22 cellular contexts compared by ENCODE assay signal in genomic region chr2:73301636-73302035, GRCh38. TPM values are rescaled to one million over a fixed set of nuclear protein-coding genes. Genes with fewer than 3 reads are reported as not detected.
DNase-seq lines count a peak whose midpoint lies in the region; ATAC-seq and TF ChIP-seq lines count a peak whose summit lies in the region.
"Had no signal": no experiment of that assay in that cellular context is flagged by ENCODE, and none has a peak within 500 bp of the region (broad histone marks: within the 10 kb centered on the region; RNA-seq: fewer than 3 reads in every experiment).

No MANE protein-coding gene starts in this region.

- no peaks in the 10 kb centered on the region for H3K36me3 Mint-ChIP-seq in activated T-helper 17 cell treated with anti-CD3 and anti-CD28 coated beads, Interleukin-2, amount 50 U/mL, for 72 hours (ENCODE audit: low read depth)
- H3K36me3 Mint-ChIP-seq in stimulated activated effector memory CD8-positive, alpha-beta T cell treated with anti-CD3 and anti-CD28 coated beads, Interleukin-12 subunit alpha, Interleukin-12 subunit beta, amount 100 ng/mL, for 72 hours: no peaks in the 10 kb centered on the region
- peaks cover 0 to 1% (median 0%) of the 10 kb centered on the region in 3 donors for H3K36me3 Mint-ChIP-seq in CD8-positive, alpha-beta memory T cell
- H3K36me3 Mint-ChIP-seq: CD4-positive, CD25-positive, alpha-beta regulatory T cell; CD8-positive, alpha-beta T cell had no signal

- no peaks in the 10 kb centered on the region for H4K20me1 ChIP-seq in GM23248 (ENCODE audit: insufficient read depth)

- peaks cover 35% of the 10 kb centered on the region for H3K27me3 ChIP-seq in GM23248 (replicated peaks; ENCODE audit: insufficient read depth)
- peaks cover 11% of the 10 kb centered on the region for H3K27me3 ChIP-seq in CD8-positive, alpha-beta memory T cell (ENCODE audit: insufficient read depth, low read length, poor library complexity, severe bottlenecking)

- no peak overlapping the region for H3K27ac ChIP-seq in GM23248
- H3K27ac ChIP-seq in CD8-positive, alpha-beta memory T cell (ENCODE audit: low read depth, low read length): no peak overlapping the region

- H3K9me3 ChIP-seq in GM23248 (ENCODE audit: low read depth): no peaks in the 10 kb centered on the region
- H3K9me3 ChIP-seq in CD8-positive, alpha-beta memory T cell (ENCODE audit: low read length): no peaks in the 10 kb centered on the region

- H3K4me1 Mint-ChIP-seq in activated T-helper 17 cell treated with anti-CD3 and anti-CD28 coated beads, Interleukin-2, amount 50 U/mL, for 72 hours: no peaks in the 10 kb centered on the region
- no peaks in the 10 kb centered on the region for H3K4me1 Mint-ChIP-seq in stimulated activated effector memory CD8-positive, alpha-beta T cell treated with anti-CD3 and anti-CD28 coated beads, Interleukin-12 subunit alpha, Interleukin-12 subunit beta, amount 100 ng/mL, for 72 hours
- no peaks in the 10 kb centered on the region for H3K4me1 Mint-ChIP-seq in CD8-positive, alpha-beta memory T cell
- H3K4me1 Mint-ChIP-seq: CD4-positive, CD25-positive, alpha-beta regulatory T cell had no signal

- H3K4me3 Mint-ChIP-seq in activated T-helper 17 cell treated with anti-CD3 and anti-CD28 coated beads, Interleukin-2, amount 50 U/mL, for 72 hours: no peak overlapping the region
- no peak overlapping the region for H3K4me3 Mint-ChIP-seq in stimulated activated effector memory CD8-positive, alpha-beta T cell treated with anti-CD3 and anti-CD28 coated beads, Interleukin-12 subunit alpha, Interleukin-12 subunit beta, amount 100 ng/mL, for 72 hours
- H3K4me3 Mint-ChIP-seq in CD8-positive, alpha-beta memory T cell: no peak overlapping the region
- H3K4me3 Mint-ChIP-seq: CD4-positive, CD25-positive, alpha-beta regulatory T cell; CD8-positive, alpha-beta T cell; GM23338; H9 had no signal

- POLR2A ChIA-PET in CD8-positive, alpha-beta memory T cell (lab: Charles Lee): no interaction called here

- no peak overlapping the region for H3K4me2 ChIP-seq in GM23248 (ENCODE audit: unreplicated experiment)
- H3K4me2 ChIP-seq: GM23338 had no signal

- no peak overlapping the region for H3K27ac Mint-ChIP-seq in activated T-helper 17 cell treated with anti-CD3 and anti-CD28 coated beads, Interleukin-2, amount 50 U/mL, for 72 hours
- H3K27ac Mint-ChIP-seq in stimulated activated effector memory CD8-positive, alpha-beta T cell treated with anti-CD3 and anti-CD28 coated beads, Interleukin-12 subunit alpha, Interleukin-12 subunit beta, amount 100 ng/mL, for 72 hours: no peak overlapping the region
- H3K27ac Mint-ChIP-seq in CD8-positive, alpha-beta memory T cell: peak overlapping the region in 1 of 8 donors; percentile 65
- H3K27ac Mint-ChIP-seq: CD4-positive, CD25-positive, alpha-beta regulatory T cell; CD8-positive, alpha-beta T cell; GM23338; H9 had no signal

- DNase-seq in GM23248 (peak; percentile 25), epithelial cell of esophagus (ENCODE audit: low read depth) (peak; percentile 50), UCSD-AML1 (lab: John Stamatoyannopoulos, UW; ENCODE audit: unreplicated experiment) (no peak), NCI-H1105 (lab: John Stamatoyannopoulos, UW) (no peak)
- DNase-seq in stimulated activated effector memory CD8-positive, alpha-beta T cell treated with anti-CD3 and anti-CD28 coated beads, Interleukin-12 subunit alpha, Interleukin-12 subunit beta, amount 100 ng/mL, for 72 hours (ENCODE audit: low spot score in 2 of 2): no peak
- no peak for DNase-seq in CD8-positive, alpha-beta memory T cell
- DNase-seq: Calu3; CD4-positive, CD25-positive, alpha-beta regulatory T cell; CD8-positive, alpha-beta T cell; COR-L47; DMS53; DMS79 treated with DMSO at 0.1 percent for 48 hours; GF-D8; H9 had no signal

- no peaks in the 10 kb centered on the region for H3F3A ChIP-seq in GM23248 (ENCODE audit: insufficient read depth)

- H3K9ac ChIP-seq in GM23248: no peak overlapping the region

- no peak for TF ChIP-seq CTCF in epithelial cell of esophagus (IDR thresholded peaks at IDR 0.05; ENCODE audit: insufficient read depth, low read depth, low read length, missing control alignments)

- H3K27me3 Mint-ChIP-seq in activated T-helper 17 cell treated with anti-CD3 and anti-CD28 coated beads, Interleukin-2, amount 50 U/mL, for 72 hours: peaks cover 49% of the 10 kb centered on the region
- H3K27me3 Mint-ChIP-seq in CD8-positive, alpha-beta memory T cell: peaks cover 41 to 64% of the 10 kb centered on the region in 2 donors

- H2AFZ ChIP-seq in GM23248: no peak overlapping the region
- H2AFZ ChIP-seq: GM23338 had no signal

- peak; percentile 43 for ATAC-seq in activated T-helper 17 cell treated with anti-CD3 and anti-CD28 coated beads, Interleukin-2, amount 50 U/mL, for 72 hours (replicated peaks)
- ATAC-seq in stimulated activated effector memory CD8-positive, alpha-beta T cell treated with anti-CD3 and anti-CD28 coated beads, Interleukin-12 subunit alpha, Interleukin-12 subunit beta, amount 100 ng/mL, for 72 hours: peak; percentile 47
- ATAC-seq: CD8-positive, alpha-beta T cell; GM23338; HCT116 had no signal

- no peaks in the 10 kb centered on the region for H3K36me3 ChIP-seq in GM23248 (ENCODE audit: low read depth)
- H3K36me3 ChIP-seq in CD8-positive, alpha-beta memory T cell (ENCODE audit: insufficient read depth, low read length): no peaks in the 10 kb centered on the region

- WGBS in GM23248 (ENCODE audit: low coverage in 1 of 2, low lambda C conversion rate in 2 of 2, missing lambda C conversion rate in 2 of 2), 2 experiments: 60 to 65% methylated on average over 4 of the region's 4 CpGs

- H3K79me2 ChIP-seq in GM23248 (ENCODE audit: insufficient read depth): no peaks in the 10 kb centered on the region

- H3K4me1 ChIP-seq in GM23248 (ENCODE audit: insufficient read depth): no peaks in the 10 kb centered on the region
- H3K4me1 ChIP-seq in CD8-positive, alpha-beta memory T cell (ENCODE audit: insufficient read depth, low read length): no peaks in the 10 kb centered on the region

- H3K4me3 ChIP-seq in GM23248 (no peak overlapping the region), epithelial cell of esophagus (ENCODE audit: low read length) (no peak overlapping the region)
- H3K4me3 ChIP-seq in CD8-positive, alpha-beta memory T cell (ENCODE audit: low read length): no peak overlapping the region
- H3K4me3 ChIP-seq: GM23338 had no signal

- CTCF ChIA-PET in CD8-positive, alpha-beta memory T cell (lab: Charles Lee): no interaction called here

- in situ Hi-C loops in GM23248 (cut with MboI): no loop called here

- no peaks in the 10 kb centered on the region for H3K9me3 Mint-ChIP-seq in activated T-helper 17 cell treated with anti-CD3 and anti-CD28 coated beads, Interleukin-2, amount 50 U/mL, for 72 hours
- H3K9me3 Mint-ChIP-seq in stimulated activated effector memory CD8-positive, alpha-beta T cell treated with anti-CD3 and anti-CD28 coated beads, Interleukin-12 subunit alpha, Interleukin-12 subunit beta, amount 100 ng/mL, for 72 hours: no peaks in the 10 kb centered on the region
- H3K9me3 Mint-ChIP-seq in CD8-positive, alpha-beta memory T cell: peaks cover 0 to 2% (median 0%) of the 10 kb centered on the region in 5 donors
- H3K9me3 Mint-ChIP-seq: CD8-positive, alpha-beta T cell; GM23338; H9 had no signal

- no peaks in the 10 kb centered on the region for H3K9me2 ChIP-seq in GM23248 (ENCODE audit: insufficient read depth)

RNA-seq across cellular contexts. Expression of gene EGR4, which starts 8.3 kb away (rescaled TPM):
- not detected in 2 replicates for total RNA-seq in GM23248 (2014; rRNA removed; shearing (Covaris generic))
- polyA plus RNA-seq in GM23248 (2016; fragmentation: Nextera tagmentation; extraction: Ambion mirVana): 0.08 TPM in 1 of 2 replicates, not detected in the other
- total RNA-seq in activated T-helper 17 cell treated with anti-CD3 and anti-CD28 coated beads, Interleukin-2, amount 50 U/mL, for 72 hours: under 1 TPM; 0.11 to 0.29 TPM
- total RNA-seq in CD8-positive, alpha-beta memory T cell: under 1 TPM; 0.31 to 0.55 TPM
- not detected for polyA plus RNA-seq in CD8-positive, alpha-beta memory T cell
- total RNA-seq: A172, Daoy, G401, GM23338, H4 had no signal
- polyA plus RNA-seq: BJ; CD4-positive, CD25-positive, alpha-beta regulatory T cell had no signal

RNA-seq across cellular contexts. Expression of gene FBXO41, which starts 17.4 kb away (rescaled TPM):
- 1.0 and 1.1 TPM in 2 replicates for total RNA-seq in GM23248 (2014; rRNA removed; shearing (Covaris generic))
- 0.38 and 0.44 TPM in 2 replicates for polyA plus RNA-seq in GM23248 (2016; fragmentation: Nextera tagmentation; extraction: Ambion mirVana)
- 10 to 100 TPM; 32.2 to 36.3 TPM for total RNA-seq in activated T-helper 17 cell treated with anti-CD3 and anti-CD28 coated beads, Interleukin-2, amount 50 U/mL, for 72 hours
- 10 to 100 TPM; 25.3 to 25.6 TPM for total RNA-seq in CD8-positive, alpha-beta memory T cell
- 2.4 TPM for polyA plus RNA-seq in CD8-positive, alpha-beta memory T cell

Comparison
In these comparisons a context has a peak if more than half of its experiments do, and no peak if none do; other contexts are left out.
1. DNase-seq: peak in GM23248 (single experiment) and epithelial cell of esophagus (single experiment); none in stimulated activated effector memory CD8-positive, alpha-beta T cell treated with anti-CD3 and anti-CD28 coated beads, Interleukin-12 subunit alpha, Interleukin-12 subunit beta, amount 100 ng/mL, for 72 hours (0 of 2), UCSD-AML1 (single experiment), NCI-H1105 (single experiment) and CD8-positive, alpha-beta memory T cell (0 of 5).
2. RNA of gene FBXO41, which starts 17.4 kb away (total RNA-seq): 32.2 to 36.3 TPM in activated T-helper 17 cell treated with anti-CD3 and anti-CD28 coated beads, Interleukin-2, amount 50 U/mL, for 72 hours and 25.3 to 25.6 TPM in CD8-positive, alpha-beta memory T cell; 1.0 to 1.1 TPM in GM23248; every median in the first group is over 10 times any median in the second.